1 cellular context compared by ENCODE assay signal in genomic region chr1:108327534-108328462, GRCh38.
TF ChIP-seq lines count a peak whose summit lies in the region.

No MANE protein-coding gene starts in this region.

TF ChIP-seq in K562, 482 proteins besides CTCF, POLR2A, EP300 and RAD21 (continued from another document and continues in another):
- TF ChIP-seq ZNF3 (CRISPR knock-in tag; IDR thresholded peaks at IDR 0.05) (no peak), ETV5 (CRISPR knock-in tag; IDR thresholded peaks at IDR 0.05; ENCODE audit: low read depth) (no peak), NCOA2 (IDR thresholded peaks at IDR 0.05; ENCODE audit: partially characterized antibody in 2 of 2) (no peak), HIVEP1 (CRISPR knock-in tag; IDR thresholded peaks at IDR 0.05) (no peak), HMGXB4 (CRISPR knock-in tag; IDR thresholded peaks at IDR 0.05) (no peak), NFE2 (IDR thresholded peaks at IDR 0.05; ENCODE audit: low read depth) (peak; percentile 55), PREB (CRISPR knock-in tag; IDR thresholded peaks at IDR 0.05) (no peak), U2AF1 (optimal IDR thresholded peaks at IDR 0.05; ENCODE audit: low read depth, low read length) (no peak), ZBTB33 (CRISPR knock-in tag; IDR thresholded peaks at IDR 0.05) (no peak), ZNF518B (CRISPR knock-in tag; IDR thresholded peaks at IDR 0.05) (no peak), MXI1 (IDR thresholded peaks at IDR 0.05; ENCODE audit: low read depth, low read length) (no peak), RNF219 (CRISPR knock-in tag; IDR thresholded peaks at IDR 0.05) (no peak), SP2 (IDR thresholded peaks at IDR 0.05; ENCODE audit: extremely low read depth, low read depth, low read length, poor library complexity, severe bottlenecking) (no peak), TCF15 (CRISPR knock-in tag; IDR thresholded peaks at IDR 0.05) (no peak), ILK (tag; IDR thresholded peaks at IDR 0.05; ENCODE audit: borderline replicate concordance, low read depth) (no peak), CBX3 (IDR thresholded peaks at IDR 0.05; ENCODE audit: borderline replicate concordance in 1 of 2, low read length in 2 of 2) (peak in 1 of 2 experiments; percentile 17; a peak in 1 of 3 replicates), ZNF134 (CRISPR knock-in tag; conservative IDR thresholded peaks at IDR 0.05) (no peak), AFF1 (IDR thresholded peaks at IDR 0.05; ENCODE audit: low read depth in 1 of 2, partially characterized antibody in 2 of 2) (no peak), ZNF507 (tag; conservative IDR thresholded peaks at IDR 0.05) (no peak), ZNF318 (IDR thresholded peaks at IDR 0.05; ENCODE audit: borderline replicate concordance in 1 of 2, low read depth in 1 of 2) (no peak), ATF1 (CRISPR knock-in tag; IDR thresholded peaks at IDR 0.05) (no peak), ATF1 (tag; IDR thresholded peaks at IDR 0.05) (no peak), DPF2 (IDR thresholded peaks at IDR 0.05) (peak; percentile 50), ZNF280B (CRISPR knock-in tag; IDR thresholded peaks at IDR 0.05) (no peak), TFAM (CRISPR knock-in tag; conservative IDR thresholded peaks at IDR 0.05) (no peak)
